9 cellular contexts compared by ENCODE assay signal in genomic region chrX:107450823-107451509, GRCh38. TPM values are rescaled to one million over a fixed set of nuclear protein-coding genes. Genes with fewer than 3 reads are reported as not detected.
DNase-seq lines count a peak whose midpoint lies in the region; ATAC-seq and TF ChIP-seq lines count a peak whose summit lies in the region.
"Had no signal": no experiment of that assay in that cellular context is flagged by ENCODE, and none has a peak within 500 bp of the region (broad histone marks: within the 10 kb centered on the region; RNA-seq: fewer than 3 reads in every experiment).

No MANE protein-coding gene starts in this region.

- DNase-seq in NCI-H748 (lab: John Stamatoyannopoulos, UW; ENCODE audit: unreplicated experiment) (peak; percentile 73), NCI-H748 treated with DMSO at 0.1 percent for 48 hours (lab: John Stamatoyannopoulos, UW) (no peak), NCI-H128 (lab: John Stamatoyannopoulos, UW; ENCODE audit: unreplicated experiment) (peak; percentile 3), cerebellar cortex (ENCODE audit: low spot score) (peak; percentile 42), progenitor cell of endocrine pancreas (ENCODE audit: low spot score, unreplicated experiment) (no peak), NCI-H2171 (lab: John Stamatoyannopoulos, UW) (no peak), hepatic stellate cell (ENCODE audit: low spot score) (no peak)
- DNase-seq: SHP77 had no signal

- H3K4me1 Mint-ChIP-seq in progenitor cell of endocrine pancreas (ENCODE audit: low read depth): peaks cover 9% of the 10 kb centered on the region

- peak; percentile 47 for TF ChIP-seq CTCF in progenitor cell of endocrine pancreas (IDR thresholded peaks at IDR 0.05; ENCODE audit: unreplicated experiment)

- peaks cover 3% of the 10 kb centered on the region for H3K9me3 Mint-ChIP-seq in progenitor cell of endocrine pancreas (ENCODE audit: low read depth)

- ATAC-seq in GM19452 (IDR thresholded peaks at IDR 0.05; ENCODE audit: unreplicated experiment): no peak

- peak overlapping the region; percentile 62 for H3K4me3 Mint-ChIP-seq in progenitor cell of endocrine pancreas (ENCODE audit: low read depth)

- no peaks in the 10 kb centered on the region for H3K36me3 Mint-ChIP-seq in progenitor cell of endocrine pancreas (ENCODE audit: insufficient read depth)

- H3K27me3 Mint-ChIP-seq in progenitor cell of endocrine pancreas: peaks cover 46% of the 10 kb centered on the region

- no peak overlapping the region for H3K27ac Mint-ChIP-seq in progenitor cell of endocrine pancreas

RNA-seq across cellular contexts. Expression of gene FRMPD3, which starts 1.5 kb away (rescaled TPM):
- 0.53 and 0.74 TPM in 2 replicates for total RNA-seq in progenitor cell of endocrine pancreas

Comparison
In these comparisons a context has a peak if more than half of its experiments do, and no peak if none do; other contexts are left out.
1. DNase-seq: peak in NCI-H748 (single experiment), NCI-H128 (single experiment) and cerebellar cortex (single experiment); none in NCI-H748 treated with DMSO at 0.1 percent for 48 hours (single experiment), progenitor cell of endocrine pancreas (single experiment), NCI-H2171 (single experiment) and hepatic stellate cell (single experiment).